In genomic region chr6:33082702-33083101, GRCh38 we compare ENCODE assay signal across 8 cellular contexts. TPM values are rescaled to one million over a fixed set of nuclear protein-coding genes. Genes with fewer than 3 reads are reported as not detected.
DNase-seq lines count a peak whose midpoint lies in the region; ATAC-seq and TF ChIP-seq lines count a peak whose summit lies in the region.

No MANE protein-coding gene starts in this region.

- H3K4me3 Mint-ChIP-seq in CD14-positive monocyte = no peak overlapping the region

- intact Hi-C loops in CD14-positive monocyte (cut with micrococcal nuclease) (loop anchor here (1.0 to 10.0 kb wide), 4 partner anchors 68 to 188 kb away; no protein-coding TSS in a partner anchor), heart right ventricle (cut with DNase I) (loop anchor here in 6 of 10 donors (2.0 to 5.0 kb wide), 2 partner anchors 65 to 68 kb away; no protein-coding TSS in a partner anchor)

- H3K4me1 ChIP-seq in heart right ventricle = peaks cover 0 to 41% (median 13%) of the 10 kb centered on the region in 9 donors

- H3K9me3 Mint-ChIP-seq in CD14-positive monocyte = no peaks in the 10 kb centered on the region

- peaks cover 0 to 65% (median 0%) of the 10 kb centered on the region in 9 donors for H3K36me3 ChIP-seq in heart right ventricle

- ATAC-seq in heart right ventricle (peak in 5 of 8 donors; percentile 49 to 73 (median 58)), HG03196 (IDR thresholded peaks at IDR 0.05; ENCODE audit: unreplicated experiment) (no peak), HG03565 (IDR thresholded peaks at IDR 0.05; ENCODE audit: unreplicated experiment) (no peak), HG03439 (IDR thresholded peaks at IDR 0.05; ENCODE audit: unreplicated experiment) (no peak)

- no peak for DNase-seq in CD14-positive monocyte (ENCODE audit: low spot score)
- DNase-seq in HFF-Myc (ENCODE audit: extremely low read depth, low read depth) = no peak
- no peak for DNase-seq in heart right ventricle
- DNase-seq in superior temporal gyrus (ENCODE audit: extremely low spot score) = peak; percentile 88

- WGBS in heart right ventricle, 2 donors = 0 to 30% methylated on average over 2 of the region's 2 CpGs

- H3K27ac ChIP-seq in VCaP (no peak overlapping the region), heart right ventricle (peak overlapping the region in 1 of 10 donors; percentile 36)

- H3K4me1 Mint-ChIP-seq in CD14-positive monocyte = peaks cover 50% of the 10 kb centered on the region

- H3K27me3 ChIP-seq in heart right ventricle = peaks cover 0 to 1% (median 0%) of the 10 kb centered on the region in 7 donors

- peak overlapping the region; percentile 38 to 75 (median 73) for H3K27ac Mint-ChIP-seq in CD14-positive monocyte

- H3K9me3 ChIP-seq in heart right ventricle = no peaks in the 10 kb centered on the region

- H3K4me3 ChIP-seq in HFF-Myc (replicated peaks; ENCODE audit: low read depth, low read length) = no peak overlapping the region
- H3K4me3 ChIP-seq in heart right ventricle = no peak overlapping the region

- TF ChIP-seq CTCF in CD14-positive monocyte (IDR thresholded peaks at IDR 0.05) (peak; percentile 68), HFF-Myc (IDR thresholded peaks at IDR 0.05; ENCODE audit: low read depth, low read length, missing control alignments) (peak; percentile 73), VCaP (conservative IDR thresholded peaks at IDR 0.05) (peak; percentile 76), heart right ventricle (IDR thresholded peaks at IDR 0.05) (peak in 8 of 9 donors; percentile 15 to 75 (median 52))

- H3K27me3 Mint-ChIP-seq in CD14-positive monocyte (ENCODE audit: low read depth in 3 of 3) = peaks cover 0 to 4% (median 3%) of the 10 kb centered on the region in 3 donors

- H3K36me3 Mint-ChIP-seq in CD14-positive monocyte = peaks cover 96% of the 10 kb centered on the region in 2 donors

RNA-seq across cellular contexts. Expression of gene HLA-DPB1, which starts 6.9 kb away (rescaled TPM):
- 100 to 1,000 TPM; 569 to 682 TPM for polyA plus RNA-seq in CD14-positive monocyte
- 100 to 1,000 TPM in 1 of 10 donors, 10 to 100 TPM in 9; 19.2 to 264 (median 34.8) TPM for total RNA-seq in heart right ventricle
- polyA plus RNA-seq in heart right ventricle = 10 to 100 TPM; 18.7 to 48.2 TPM

RNA-seq across cellular contexts. Expression of gene HLA-DPA1, which starts 9.3 kb away (rescaled TPM):
- polyA plus RNA-seq in CD14-positive monocyte = 100 to 1,000 TPM; 578 to 796 TPM
- 100 to 1,000 TPM in 1 of 10 donors, 10 to 100 TPM in 9; 17.8 to 328 (median 53.6) TPM for total RNA-seq in heart right ventricle
- polyA plus RNA-seq in heart right ventricle = 10 to 100 TPM; 18.2 to 24.3 TPM

Comparison
In these comparisons a context has a peak if more than half of its experiments do, and no peak if none do; other contexts are left out.
1. ATAC-seq: peak in heart right ventricle (5 of 8); none in HG03196 (single experiment), HG03565 (single experiment) and HG03439 (single experiment).
2. RNA of gene HLA-DPB1, which starts 6.9 kb away (polyA plus RNA-seq): 569 to 682 TPM in CD14-positive monocyte; 18.7 to 48.2 TPM in heart right ventricle; every median in the first group is over 10 times any median in the second.
3. RNA of gene HLA-DPA1, which starts 9.3 kb away (polyA plus RNA-seq): 578 to 796 TPM in CD14-positive monocyte; 18.2 to 24.3 TPM in heart right ventricle; every median in the first group is over 10 times any median in the second.
4. Peak in every context shown above with its lines, with median percentiles within 50 percentile points of each other: CTCF ChIP-seq.